In genomic region chr17:48577330-48577945, GRCh38 we compare ENCODE assay signal across 8 cellular contexts. TPM values are rescaled to one million over a fixed set of nuclear protein-coding genes. Genes with fewer than 3 reads are reported as not detected.
A peak's percentile ranks its signal among the peaks of the same experiment; 100 is the strongest.
DNase-seq lines count a peak whose midpoint lies in the region; ATAC-seq and TF ChIP-seq lines count a peak whose summit lies in the region.

No MANE protein-coding gene starts in this region.

- no peaks in the 10 kb centered on the region for H3K79me2 ChIP-seq in mesendoderm (ENCODE audit: control insufficient read depth, insufficient read depth, low read length)

- H3K27ac ChIP-seq in heart right ventricle (peak overlapping the region in 3 of 10 donors; percentile 74 to 83 (median 80)), left lung (peak overlapping the region; percentile 72 to 95), urinary bladder (ENCODE audit: low read depth) (no peak overlapping the region), mesendoderm (ENCODE audit: low read depth, low read length) (no peak overlapping the region)

- no peak overlapping the region for H3K4me2 ChIP-seq in mesendoderm (ENCODE audit: low read length)

- H3K27me3 ChIP-seq in heart right ventricle (peaks cover 70 to 100% (median 100%) of the 10 kb centered on the region in 7 donors), left lung (peaks cover 62 to 100% of the 10 kb centered on the region in 2 donors), mesendoderm (ENCODE audit: insufficient read depth, low read length, poor library complexity) (peaks cover 90% of the 10 kb centered on the region)

- H3K36me3 ChIP-seq in heart right ventricle = no peaks in the 10 kb centered on the region
- H3K36me3 ChIP-seq in left lung = no peaks in the 10 kb centered on the region
- H3K36me3 ChIP-seq in urinary bladder (ENCODE audit: insufficient read depth) = no peaks in the 10 kb centered on the region
- no peaks in the 10 kb centered on the region for H3K36me3 ChIP-seq in mesendoderm (ENCODE audit: control insufficient read depth, insufficient read depth, low read length)

- H3K23ac ChIP-seq in mesendoderm (ENCODE audit: low read length) = no peak overlapping the region

- no peak overlapping the region for H3K56ac ChIP-seq in mesendoderm (ENCODE audit: low read length)

- no peak overlapping the region for H2BK120ac ChIP-seq in mesendoderm (ENCODE audit: low read depth, low read length)

- H4K8ac ChIP-seq in mesendoderm (ENCODE audit: low read depth, low read length) = no peak overlapping the region

- H3K9me3 ChIP-seq in heart right ventricle (no peaks in the 10 kb centered on the region), left lung (no peaks in the 10 kb centered on the region)

- peaks cover 60% of the 10 kb centered on the region for H3K4me1 Mint-ChIP-seq in activated T-helper 1 cell treated with anti-CD3 and anti-CD28 coated beads, Interleukin-12 subunit alpha, Interleukin-12 subunit beta, Interleukin-2, Interleukin-4 antibody, amounts not matched to agents 30 ng/mL and 10 ng/mL and 1 ng/mL, durations not matched to agents 14 hours and 24 hours and 36 hours (ENCODE audit: low read depth)

- no peak overlapping the region for H2AK5ac ChIP-seq in mesendoderm (ENCODE audit: low read length)

- no peak overlapping the region for H3K9ac ChIP-seq in mesendoderm (ENCODE audit: low read length)

- H2BK15ac ChIP-seq in mesendoderm (replicated peaks; ENCODE audit: low read depth) = no peak overlapping the region

- ATAC-seq in heart right ventricle (no peak), Right ventricle myocardium superior (ENCODE audit: poor library complexity) (no peak), left lung (no peak), HG03521 (IDR thresholded peaks at IDR 0.05; ENCODE audit: unreplicated experiment) (no peak), HG03342 (IDR thresholded peaks at IDR 0.05; ENCODE audit: unreplicated experiment) (no peak)

- no peak overlapping the region for H3K4ac ChIP-seq in mesendoderm (ENCODE audit: low read depth, low read length)

- TF ChIP-seq CTCF in heart right ventricle (IDR thresholded peaks at IDR 0.05) = no peak
- no peak for TF ChIP-seq CTCF in left lung (IDR thresholded peaks at IDR 0.05)

- no peak overlapping the region for H3K18ac ChIP-seq in mesendoderm (ENCODE audit: low read length)

- peak overlapping the region; percentile 77 for H3K27ac Mint-ChIP-seq in activated T-helper 1 cell treated with anti-CD3 and anti-CD28 coated beads, Interleukin-12 subunit alpha, Interleukin-12 subunit beta, Interleukin-2, Interleukin-4 antibody, amounts not matched to agents 30 ng/mL and 10 ng/mL and 1 ng/mL, durations not matched to agents 14 hours and 24 hours and 36 hours

- H3K27me3 Mint-ChIP-seq in activated T-helper 1 cell treated with anti-CD3 and anti-CD28 coated beads, Interleukin-12 subunit alpha, Interleukin-12 subunit beta, Interleukin-2, Interleukin-4 antibody, amounts not matched to agents 30 ng/mL and 10 ng/mL and 1 ng/mL, durations not matched to agents 14 hours and 24 hours and 36 hours (ENCODE audit: insufficient read depth) = peaks cover 30% of the 10 kb centered on the region

- peaks cover 0 to 50% (median 7%) of the 10 kb centered on the region in 9 donors for H3K4me1 ChIP-seq in heart right ventricle
- H3K4me1 ChIP-seq in left lung = peaks cover 3 to 42% of the 10 kb centered on the region in 2 donors
- H3K4me1 ChIP-seq in urinary bladder (ENCODE audit: insufficient read depth) = no peaks in the 10 kb centered on the region
- peaks cover 1% of the 10 kb centered on the region for H3K4me1 ChIP-seq in mesendoderm (ENCODE audit: control insufficient read depth, low read depth, low read length)

- DNase-seq in heart right ventricle (no peak), Right ventricle myocardium superior (no peak), left lung (no peak), mesendoderm (no peak)
- DNase-seq in activated T-helper 1 cell treated with anti-CD3 and anti-CD28 coated beads, Interleukin-12 subunit alpha, Interleukin-12 subunit beta, Interleukin-2, Interleukin-4 antibody, amounts not matched to agents 30 ng/mL and 10 ng/mL and 1 ng/mL, durations not matched to agents 14 hours and 24 hours and 36 hours (ENCODE audit: low spot score) = no peak

- no peaks in the 10 kb centered on the region for H3K79me1 ChIP-seq in mesendoderm (ENCODE audit: low read length)

- peak overlapping the region in 9 of 10 donors; percentile 2 to 61 (median 39) for H3K4me3 ChIP-seq in heart right ventricle
- peak overlapping the region; percentile 29 to 46 for H3K4me3 ChIP-seq in left lung
- peak overlapping the region; percentile 51 for H3K4me3 ChIP-seq in urinary bladder (ENCODE audit: low read depth, low read length)
- no peak overlapping the region for H3K4me3 ChIP-seq in mesendoderm (ENCODE audit: low read length)

- WGBS in heart right ventricle, 2 donors = 4 to 8% methylated on average over 19 of the region's 19 CpGs
- WGBS in urinary bladder = 5% methylated on average over 19 of the region's 19 CpGs
- WGBS in mesendoderm (ENCODE audit: extremely low coverage, insufficient coverage, low lambda C conversion rate) = no CpG with 5 or more reads among the region's 19 CpGs

- no peak overlapping the region for H4K5ac ChIP-seq in mesendoderm (ENCODE audit: low read length)

- intact Hi-C loops in heart right ventricle (cut with DNase I) (loop anchor here in 2 of 10 donors (5.0 kb wide), 1 partner anchor 35 kb away; no protein-coding TSS in a partner anchor), Right ventricle myocardium superior (cut with DNase I) (no loop called here), left lung (cut with DNase I) (no loop called here)
- intact Hi-C loops in activated T-helper 1 cell treated with anti-CD3 and anti-CD28 coated beads, Interleukin-12 subunit alpha, Interleukin-12 subunit beta, Interleukin-2, Interleukin-4 antibody, amounts not matched to agents 30 ng/mL and 10 ng/mL and 1 ng/mL, durations not matched to agents 14 hours and 24 hours and 36 hours (cut with micrococcal nuclease) = no loop called here

- peaks cover 7% of the 10 kb centered on the region for H3K36me3 Mint-ChIP-seq in activated T-helper 1 cell treated with anti-CD3 and anti-CD28 coated beads, Interleukin-12 subunit alpha, Interleukin-12 subunit beta, Interleukin-2, Interleukin-4 antibody, amounts not matched to agents 30 ng/mL and 10 ng/mL and 1 ng/mL, durations not matched to agents 14 hours and 24 hours and 36 hours (ENCODE audit: low read depth)

- H3K4me3 Mint-ChIP-seq in activated T-helper 1 cell treated with anti-CD3 and anti-CD28 coated beads, Interleukin-12 subunit alpha, Interleukin-12 subunit beta, Interleukin-2, Interleukin-4 antibody, amounts not matched to agents 30 ng/mL and 10 ng/mL and 1 ng/mL, durations not matched to agents 14 hours and 24 hours and 36 hours = peak overlapping the region; percentile 87

- no peak overlapping the region for H2BK5ac ChIP-seq in mesendoderm (ENCODE audit: low read length)

- H3K9me3 Mint-ChIP-seq in activated T-helper 1 cell treated with anti-CD3 and anti-CD28 coated beads, Interleukin-12 subunit alpha, Interleukin-12 subunit beta, Interleukin-2, Interleukin-4 antibody, amounts not matched to agents 30 ng/mL and 10 ng/mL and 1 ng/mL, durations not matched to agents 14 hours and 24 hours and 36 hours = no peaks in the 10 kb centered on the region

RNA-seq across cellular contexts. Expression of gene HOXB4, which starts 0.7 kb away (rescaled TPM):
- total RNA-seq in heart right ventricle (1 to 10 TPM in 1 of 10 donors, under 1 TPM in 8, not detected in 1; 0.14 to 1.6 (median 0.29) TPM), Right ventricle myocardium superior (0.75 TPM), left lung (1 to 10 TPM; 4.5 to 4.8 TPM), urinary bladder (2.0 TPM)
- polyA plus RNA-seq in heart right ventricle (1 to 10 TPM in 1 of 2 donors, under 1 TPM in 1; 0.90 to 1.4 TPM), urinary bladder (2.1 TPM)
- total RNA-seq in activated T-helper 1 cell treated with anti-CD3 and anti-CD28 coated beads, Interleukin-12 subunit alpha, Interleukin-12 subunit beta, Interleukin-2, Interleukin-4 antibody, amounts not matched to agents 30 ng/mL and 10 ng/mL and 1 ng/mL, durations not matched to agents 14 hours and 24 hours and 36 hours = 3.8 and 4.2 TPM in 2 replicates
- polyA plus RNA-seq in mesendoderm (2013, experiment 1 of 2) = not detected
- polyA plus RNA-seq in mesendoderm (2013, experiment 2 of 2) = not detected

RNA-seq across cellular contexts. Expression of gene HOXB3, which starts 12.6 kb away (rescaled TPM):
- total RNA-seq in heart right ventricle (1 to 10 TPM in 5 of 10 donors, under 1 TPM in 5; 0.24 to 3.9 (median 0.97) TPM), Right ventricle myocardium superior (1.6 TPM), left lung (10 to 100 TPM; 10.4 to 15.0 TPM), urinary bladder (10.8 TPM)
- polyA plus RNA-seq in heart right ventricle (1 to 10 TPM; 1.3 to 5.9 TPM), urinary bladder (6.1 TPM)
- total RNA-seq in activated T-helper 1 cell treated with anti-CD3 and anti-CD28 coated beads, Interleukin-12 subunit alpha, Interleukin-12 subunit beta, Interleukin-2, Interleukin-4 antibody, amounts not matched to agents 30 ng/mL and 10 ng/mL and 1 ng/mL, durations not matched to agents 14 hours and 24 hours and 36 hours = 2.5 and 2.8 TPM in 2 replicates
- polyA plus RNA-seq in mesendoderm (2013, experiment 1 of 2) = 0.03 TPM
- polyA plus RNA-seq in mesendoderm (2013, experiment 2 of 2) = not detected

RNA-seq across cellular contexts. Expression of gene HOXB5, which starts 16.1 kb away (rescaled TPM):
- total RNA-seq in heart right ventricle (under 1 TPM in 1 of 10 donors, not detected in 9; 0.18 TPM), Right ventricle myocardium superior (0.13 TPM), left lung (1 to 10 TPM; 3.3 to 4.2 TPM), urinary bladder (0.16 TPM)
- polyA plus RNA-seq in heart right ventricle (under 1 TPM; 0.06 to 0.15 TPM), urinary bladder (1.2 TPM)
- 0.10 TPM in 1 of 2 replicates, not detected in the other for total RNA-seq in activated T-helper 1 cell treated with anti-CD3 and anti-CD28 coated beads, Interleukin-12 subunit alpha, Interleukin-12 subunit beta, Interleukin-2, Interleukin-4 antibody, amounts not matched to agents 30 ng/mL and 10 ng/mL and 1 ng/mL, durations not matched to agents 14 hours and 24 hours and 36 hours
- polyA plus RNA-seq in mesendoderm (2013, experiment 1 of 2) = not detected
- not detected for polyA plus RNA-seq in mesendoderm (2013, experiment 2 of 2)

RNA-seq across cellular contexts. Expression of gene HOXB6, which starts 27.3 kb away (rescaled TPM):
- total RNA-seq in heart right ventricle = 1 to 10 TPM in 1 of 10 donors, under 1 TPM in 7, not detected in 2; 0.14 to 1.2 (median 0.33) TPM
- under 1 TPM; 0.88 to 0.96 TPM for polyA plus RNA-seq in heart right ventricle
- 0.78 TPM for total RNA-seq in Right ventricle myocardium superior
- total RNA-seq in activated T-helper 1 cell treated with anti-CD3 and anti-CD28 coated beads, Interleukin-12 subunit alpha, Interleukin-12 subunit beta, Interleukin-2, Interleukin-4 antibody, amounts not matched to agents 30 ng/mL and 10 ng/mL and 1 ng/mL, durations not matched to agents 14 hours and 24 hours and 36 hours = 0.71 and 0.99 TPM in 2 replicates
- total RNA-seq in left lung = 1 to 10 TPM; 5.1 to 6.7 TPM
- total RNA-seq in urinary bladder = 3.1 TPM
- 4.0 TPM for polyA plus RNA-seq in urinary bladder
- polyA plus RNA-seq in mesendoderm (2013, experiment 1 of 2) = not detected
- not detected for polyA plus RNA-seq in mesendoderm (2013, experiment 2 of 2)

RNA-seq across cellular contexts. Expression of gene HOXB2, which starts 32.5 kb away (rescaled TPM):
- 1 to 10 TPM in 8 of 10 donors, under 1 TPM in 2; 0.47 to 7.9 (median 2.0) TPM for total RNA-seq in heart right ventricle
- polyA plus RNA-seq in heart right ventricle = 1 to 10 TPM; 4.5 to 7.8 TPM
- total RNA-seq in Right ventricle myocardium superior = 2.7 TPM
- 32.5 and 32.8 TPM in 2 replicates for total RNA-seq in activated T-helper 1 cell treated with anti-CD3 and anti-CD28 coated beads, Interleukin-12 subunit alpha, Interleukin-12 subunit beta, Interleukin-2, Interleukin-4 antibody, amounts not matched to agents 30 ng/mL and 10 ng/mL and 1 ng/mL, durations not matched to agents 14 hours and 24 hours and 36 hours
- 10 to 100 TPM in 1 of 2 donors, 1 to 10 TPM in 1; 9.7 to 11.8 TPM for total RNA-seq in left lung
- total RNA-seq in urinary bladder = 3.1 TPM
- polyA plus RNA-seq in urinary bladder = 18.6 TPM
- polyA plus RNA-seq in mesendoderm (2013, experiment 1 of 2) = 0.03 TPM
- polyA plus RNA-seq in mesendoderm (2013, experiment 2 of 2) = 0.04 TPM

Comparison
In these comparisons a context has a peak if more than half of its experiments do, and no peak if none do; other contexts are left out.
1. H3K27ac ChIP-seq: peak in left lung (2 of 2); none in urinary bladder (single experiment) and mesendoderm (single experiment).